23 cellular contexts compared by ENCODE assay signal in genomic region chr1:184065559-184065958, GRCh38. TPM values are rescaled to one million over a fixed set of nuclear protein-coding genes. Genes with fewer than 3 reads are reported as not detected.
DNase-seq lines count a peak whose midpoint lies in the region; FAIRE-seq and TF ChIP-seq lines count a peak whose summit lies in the region.
"Had no signal": no experiment of that assay in that cellular context is flagged by ENCODE, and none has a peak within 500 bp of the region (broad histone marks: within the 10 kb centered on the region; RNA-seq: fewer than 3 reads in every experiment).

No MANE protein-coding gene starts in this region.

- H3K9me3 Mint-ChIP-seq in activated CD4-positive, alpha-beta T cell treated with anti-CD3 and anti-CD28 coated beads, Interleukin-2, amount 10 ng/mL, durations not matched to agents 24 days and 14 days = no peaks in the 10 kb centered on the region
- H3K9me3 Mint-ChIP-seq: CD4-positive, alpha-beta T cell; CD8-positive, alpha-beta T cell had no signal

- no peak overlapping the region for H3K27ac Mint-ChIP-seq in activated CD4-positive, alpha-beta T cell treated with anti-CD3 and anti-CD28 coated beads, Interleukin-2, amount 10 ng/mL, durations not matched to agents 24 days and 14 days
- H3K27ac Mint-ChIP-seq: B cell; CD4-positive, alpha-beta T cell; CD8-positive, alpha-beta T cell had no signal

- H3K4me3 Mint-ChIP-seq in activated CD4-positive, alpha-beta T cell treated with anti-CD3 and anti-CD28 coated beads, Interleukin-2, amount 10 ng/mL, durations not matched to agents 24 days and 14 days = no peak overlapping the region
- H3K4me3 Mint-ChIP-seq: B cell; CD4-positive, alpha-beta T cell; CD8-positive, alpha-beta T cell had no signal

- peaks cover 10% of the 10 kb centered on the region for H3K4me1 Mint-ChIP-seq in activated CD4-positive, alpha-beta T cell treated with anti-CD3 and anti-CD28 coated beads, Interleukin-2, amount 10 ng/mL, durations not matched to agents 24 days and 14 days
- H3K4me1 Mint-ChIP-seq: B cell had no signal

- TF ChIP-seq CTCF in D721Med (IDR thresholded peaks at IDR 0.05; ENCODE audit: insufficient read depth, missing control alignments) = no peak

- peak; percentile 14 for FAIRE-seq in A204.1 (lab: Jason Lieb, UNC)
- peak; percentile 48 for FAIRE-seq in D721Med (lab: Jason Lieb, UNC)
- FAIRE-seq in GM19239 (lab: Jason Lieb, UNC) = peak; percentile 58
- peak; percentile 31 for FAIRE-seq in endometrium (lab: Jason Lieb, UNC)
- FAIRE-seq: A549, GM12891 had no signal

- peaks cover 32% of the 10 kb centered on the region for H3K36me3 Mint-ChIP-seq in activated CD4-positive, alpha-beta T cell treated with anti-CD3 and anti-CD28 coated beads, Interleukin-2, amount 10 ng/mL, durations not matched to agents 24 days and 14 days (ENCODE audit: low read depth)

- intact Hi-C loops in activated CD4-positive, alpha-beta T cell treated with anti-CD3 and anti-CD28 coated beads, Interleukin-2, amount 10 ng/mL, durations not matched to agents 24 days and 14 days (cut with micrococcal nuclease) = no loop called here

- DNase-seq in D721Med (ENCODE audit: insufficient read length, low spot score) = no peak
- DNase-seq in GM19239 (ENCODE audit: insufficient read length, low spot score) = no peak
- DNase-seq in SKM-1 (lab: John Stamatoyannopoulos, UW; ENCODE audit: unreplicated experiment) = no peak
- no peak for DNase-seq in T-helper 9 cell
- no peak for DNase-seq in activated CD4-positive, alpha-beta T cell treated with anti-CD3 and anti-CD28 coated beads, Interleukin-2, amount 10 ng/mL, durations not matched to agents 24 days and 14 days
- DNase-seq: 8988T; AML-193; Caco-2; Calu3; CD4-positive, alpha-beta T cell; CD8-positive, alpha-beta T cell; DMS 273 treated with DMSO at 0.1 percent for 48 hours; DMS153; DMS53; DMS79; DND-41; EL; GF-D8 had no signal

- no peaks in the 10 kb centered on the region for H3K27me3 Mint-ChIP-seq in activated CD4-positive, alpha-beta T cell treated with anti-CD3 and anti-CD28 coated beads, Interleukin-2, amount 10 ng/mL, durations not matched to agents 24 days and 14 days
- H3K27me3 Mint-ChIP-seq: B cell; CD4-positive, alpha-beta T cell had no signal

RNA-seq across cellular contexts. Expression of gene TSEN15, which starts 14.0 kb away (rescaled TPM):
- 44.9 and 48.3 TPM in 2 replicates for total RNA-seq in activated CD4-positive, alpha-beta T cell treated with anti-CD3 and anti-CD28 coated beads, Interleukin-2, amount 10 ng/mL, durations not matched to agents 24 days and 14 days

RNA-seq across cellular contexts. Expression of gene COLGALT2, which starts 28.0 kb away (rescaled TPM):
- 1.3 and 1.7 TPM in 2 replicates for total RNA-seq in activated CD4-positive, alpha-beta T cell treated with anti-CD3 and anti-CD28 coated beads, Interleukin-2, amount 10 ng/mL, durations not matched to agents 24 days and 14 days
